Comparison of ENCODE assay signal across 8 cellular contexts in the genomic region with DNA sequence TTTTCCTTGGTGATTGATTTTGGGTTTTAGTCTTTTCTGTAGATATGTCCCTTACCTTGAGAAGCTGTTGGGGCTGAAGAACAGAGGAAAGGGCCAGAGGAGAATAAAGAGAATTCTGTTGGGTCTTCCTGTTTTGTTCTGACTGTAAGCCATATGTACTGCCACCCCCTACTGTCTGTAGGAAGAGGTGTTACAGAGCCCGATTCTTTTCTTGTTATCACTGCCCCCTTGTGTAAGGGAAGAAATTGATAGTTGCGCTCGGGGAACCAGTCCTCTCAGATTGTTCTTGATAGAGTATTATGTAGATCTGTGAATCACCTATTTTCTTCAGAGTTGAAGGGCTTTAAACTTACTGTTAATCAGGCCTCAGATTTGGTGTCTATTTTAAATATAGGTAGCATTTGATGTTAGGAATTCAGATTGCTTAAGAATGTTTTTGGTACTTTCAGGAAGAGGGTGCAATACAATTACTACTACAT. TPM values are rescaled to one million over a fixed set of nuclear protein-coding genes. Genes with fewer than 3 reads are reported as not detected.
DNase-seq lines count a peak whose midpoint lies in the region; ATAC-seq and TF ChIP-seq lines count a peak whose summit lies in the region.

No MANE protein-coding gene starts in this region.

- peaks cover 6% of the 10 kb centered on the region for H3K9me3 Mint-ChIP-seq in neural crest cell

- H3K27ac Mint-ChIP-seq in neural crest cell (ENCODE audit: unreplicated experiment): no peak overlapping the region

- H3K27me3 Mint-ChIP-seq in neural crest cell (ENCODE audit: low read depth): peaks cover 8% of the 10 kb centered on the region

- peak; percentile 65 for ATAC-seq in GM19438 (IDR thresholded peaks at IDR 0.05; ENCODE audit: low read depth, unreplicated experiment)

- H3K4me1 Mint-ChIP-seq in neural crest cell: peaks cover 28% of the 10 kb centered on the region

- peak; percentile 91 for TF ChIP-seq CTCF in neural crest cell (conservative IDR thresholded peaks at IDR 0.05)

- peaks cover 6% of the 10 kb centered on the region for H3K36me3 Mint-ChIP-seq in neural crest cell (ENCODE audit: low read depth)

- peak; percentile 94 for DNase-seq in COLO829 (ENCODE audit: low spot score)
- DNase-seq in HT1080 (ENCODE audit: low read depth): peak; percentile 87
- DNase-seq in NCI-H82 treated with DMSO at 0.1 percent for 48 hours (lab: John Stamatoyannopoulos, UW; ENCODE audit: unreplicated experiment): peak; percentile 93
- peak; percentile 33 for DNase-seq in activated CD8-positive, alpha-beta memory T cell treated with anti-CD3 and anti-CD28 coated beads, Interleukin-2, amount 50 U/mL, for 4 hours
- DNase-seq in fibroblast of gingiva (ENCODE audit: low read depth): peak; percentile 87
- DNase-seq in neural crest cell (ENCODE audit: low read depth, low spot score): peak; percentile 16
- DNase-seq in ureter (ENCODE audit: low spot score): peak; percentile 71

- H3K4me3 Mint-ChIP-seq in neural crest cell: peak overlapping the region; percentile 87

RNA-seq across cellular contexts. Expression of a gene that starts 2.4 kb away (rescaled TPM):
- 11.2 and 14.0 TPM in 2 replicates for total RNA-seq in HT1080 (2014; rRNA removed; shearing (Covaris generic))
- 3.6 and 4.6 TPM in 2 replicates for polyA plus RNA-seq in HT1080 (2015; cell fraction: cytosol; rRNA removed)
- 11.0 and 11.6 TPM in 2 replicates for polyA plus RNA-seq in HT1080 (2015; cell fraction: nucleus; rRNA removed)
- 37.8 and 39.3 TPM in 2 replicates for total RNA-seq in neural crest cell
- total RNA-seq in ureter: 177 TPM

Comparison
In these comparisons a context has a peak if more than half of its experiments do, and no peak if none do; other contexts are left out.
1. Peak in every context shown above with its lines: DNase-seq and ATAC-seq.
2. DNase-seq: peak in every context shown above with its lines; median percentile 94 in COLO829; 93 in NCI-H82 treated with DMSO at 0.1 percent for 48 hours; 87 in HT1080; 87 in fibroblast of gingiva; 71 in ureter; 33 in activated CD8-positive, alpha-beta memory T cell treated with anti-CD3 and anti-CD28 coated beads, Interleukin-2, amount 50 U/mL, for 4 hours; 16 in neural crest cell.